Comparison of ENCODE assay signal across 33 cellular contexts in genomic region chr11:35193767-35194166, GRCh38. TPM values are rescaled to one million over a fixed set of nuclear protein-coding genes. Genes with fewer than 3 reads are reported as not detected.
DNase-seq lines count a peak whose midpoint lies in the region; ATAC-seq and TF ChIP-seq lines count a peak whose summit lies in the region.
"Had no signal": no experiment of that assay in that cellular context is flagged by ENCODE, and none has a peak within 500 bp of the region (broad histone marks: within the 10 kb centered on the region; RNA-seq: fewer than 3 reads in every experiment).

No MANE protein-coding gene starts in this region.

- no peaks in the 10 kb centered on the region for H3K9me3 ChIP-seq in CD4-positive, alpha-beta memory T cell (ENCODE audit: control insufficient read depth in 1 of 2, low read length in 2 of 2)
- H3K9me3 ChIP-seq in Panc1 (ENCODE audit: control insufficient read depth, insufficient read depth, low read depth, low read length) (no peaks in the 10 kb centered on the region), PC-3 (ENCODE audit: low read length) (no peaks in the 10 kb centered on the region)
- no peaks in the 10 kb centered on the region for H3K9me3 ChIP-seq in naive thymus-derived CD4-positive, alpha-beta T cell (ENCODE audit: control insufficient read depth in 2 of 3, low read length in 3 of 3)
- H3K9me3 ChIP-seq: MG63, mucosa of descending colon, ovary, SJSA1, suprapubic skin, upper lobe of right lung had no signal

- H2AFZ ChIP-seq in PC-3 (ENCODE audit: low read length): no peak overlapping the region

- H3K4me3 ChIP-seq in CD4-positive, alpha-beta memory T cell (ENCODE audit: low read length in 2 of 2): no peak overlapping the region
- H3K4me3 ChIP-seq in Panc1 (ENCODE audit: low read depth in 2 of 2, low read length in 2 of 2) (no peak overlapping the region), PC-3 (ENCODE audit: low read length) (no peak overlapping the region)
- no peak overlapping the region for H3K4me3 ChIP-seq in naive thymus-derived CD4-positive, alpha-beta T cell (ENCODE audit: low read length)
- H3K4me3 ChIP-seq: lung, MG63, mucosa of descending colon, ovary, SJSA1, suprapubic skin, upper lobe of right lung had no signal

- BruUV-seq in Panc1 (replicated peaks; lab: Mats Ljungman, UMichigan): no TSS peak
- BruUV-seq in PC-3 (replicated peaks; lab: Mats Ljungman, UMichigan): no TSS peak

- H3K4me3 Mint-ChIP-seq in activated CD4-positive, alpha-beta T cell treated with anti-CD3 and anti-CD28 coated beads, Interleukin-2, amount 10 ng/mL, durations not matched to agents 7 days and 5 days: no peak overlapping the region
- H3K4me3 Mint-ChIP-seq in CD4-positive, alpha-beta memory T cell: peak overlapping the region in 1 of 8 donors; percentile 18
- peak overlapping the region in 5 of 10 donors; percentile 16 to 61 (median 60) for H3K4me3 Mint-ChIP-seq in naive thymus-derived CD4-positive, alpha-beta T cell
- H3K4me3 Mint-ChIP-seq: activated B cell treated with CpG ODN at 0.5 μM for 24 hours; stimulated activated naive B cell treated with anti-CD40 and anti-IgM and Interleukin-4, amounts not matched to agents 10 μg/mL and 1 μg/mL and 100 μg/mL, for 72 hours had no signal

- CTCF ChIA-PET in activated CD4-positive, alpha-beta T cell treated with anti-CD3 and anti-CD28 coated beads, Interleukin-2, amount 10 ng/mL, durations not matched to agents 7 days and 5 days (lab: Charles Lee): interaction anchor here (1.5 to 2.5 kb wide), 2 partner anchors 10 kb away, joined by 5 to 7 read pairs; no protein-coding TSS in a partner anchor
- CTCF ChIA-PET in CD4-positive, alpha-beta memory T cell (lab: Charles Lee; ENCODE audit: partially characterized antibody): interaction anchor here (0.7 to 1.1 kb wide), 3 partner anchors 21 to 31 kb away, joined by 3 read pairs; no protein-coding TSS in a partner anchor
- CTCF ChIA-PET in Panc1 (lab: Charles Lee) (no interaction called here), PC-3 (lab: Charles Lee) (no interaction called here)
- CTCF ChIA-PET in naive thymus-derived CD4-positive, alpha-beta T cell (lab: Charles Lee): interaction anchor here (1.6 kb wide), 1 partner anchor 112 kb away, joined by 5 read pairs; no protein-coding TSS in a partner anchor

- peaks cover 77% of the 10 kb centered on the region for H3K4me1 ChIP-seq in CD4-positive, alpha-beta memory T cell (ENCODE audit: insufficient read depth, low read length)
- H3K4me1 ChIP-seq in Panc1 (ENCODE audit: control insufficient read depth, insufficient read depth, low read length) (peaks cover 91% of the 10 kb centered on the region), PC-3 (ENCODE audit: insufficient read depth, low read length) (no peaks in the 10 kb centered on the region)
- H3K4me1 ChIP-seq in naive thymus-derived CD4-positive, alpha-beta T cell (ENCODE audit: control insufficient read depth in 2 of 2, insufficient read depth in 2 of 2, low read length in 2 of 2): peaks cover 12 to 46% of the 10 kb centered on the region in 2 donors

- POLR2A ChIA-PET in activated CD4-positive, alpha-beta T cell treated with anti-CD3 and anti-CD28 coated beads, Interleukin-2, amount 10 ng/mL, durations not matched to agents 7 days and 5 days (lab: Charles Lee): no interaction called here
- POLR2A ChIA-PET in CD4-positive, alpha-beta memory T cell (lab: Charles Lee; ENCODE audit: partially characterized antibody): interaction anchor here (0.9 to 1.6 kb wide), 3 partner anchors 10 to 54 kb away, joined by 3 to 4 read pairs (median 3); no protein-coding TSS in a partner anchor
- POLR2A ChIA-PET in Panc1 (lab: Charles Lee): no interaction called here
- POLR2A ChIA-PET in naive thymus-derived CD4-positive, alpha-beta T cell (lab: Charles Lee): interaction anchor here (0.8 to 2.6 kb wide), 6 partner anchors 12 to 148 kb away, joined by 3 to 9 read pairs (median 4); no protein-coding TSS in a partner anchor
- POLR2A ChIA-PET in PC-3 (lab: Charles Lee; ENCODE audit: unreplicated experiment): no interaction called here

- no peak for DNase-seq in activated CD4-positive, alpha-beta T cell treated with anti-CD3 and anti-CD28 coated beads, Interleukin-2, amount 10 ng/mL, durations not matched to agents 7 days and 5 days
- no peak for DNase-seq in activated CD4-positive, alpha-beta T cell treated with anti-CD3 and anti-CD28 coated beads for 48 hours
- DNase-seq in CD4-positive, alpha-beta memory T cell: peak in 1 of 5 donors; percentile 36
- no peak for DNase-seq in Panc1 (ENCODE audit: low read depth, low spot score)
- no peak for DNase-seq in naive thymus-derived CD4-positive, alpha-beta T cell
- no peak for DNase-seq in PC-3
- DNase-seq in stimulated activated CD4-positive, alpha-beta T cell treated with anti-CD3 and anti-CD28 coated beads, Interleukin-2, amount 100 ng/mL, for 24 hours: no peak
- no peak for DNase-seq in effector CD4-positive, alpha-beta T cell
- DNase-seq: 8988T; activated B cell treated with CpG ODN at 0.5 μM for 24 hours; activated CD4-positive, alpha-beta T cell treated with anti-CD3 and anti-CD28 coated beads, Interleukin-2, amount 50 U/mL, for 48 hours; activated gamma-delta T cell treated with Interleukin-2 at 50 U/mL for 16 hours; activated T-cell treated with anti-CD3 and anti-CD28 coated beads for 4 hours; central memory CD4-positive, alpha-beta T cell; dermis blood vessel endothelial cell; DND-41; hippocampal formation; MG63; NCI-H1105; NCI-H187; NCI-H446 treated with DMSO at 0.1 percent for 48 hours; NCI-H82; ovary; RPMI8226; stimulated activated naive B cell treated with anti-CD40 and anti-IgM and Interleukin-4, amounts not matched to agents 10 μg/mL and 1 μg/mL and 100 μg/mL, for 72 hours; upper lobe of right lung had no signal

- peaks cover 90% of the 10 kb centered on the region for H3K36me3 ChIP-seq in CD4-positive, alpha-beta memory T cell (ENCODE audit: insufficient read depth, low read length)
- H3K36me3 ChIP-seq in Panc1 (ENCODE audit: control insufficient read depth, insufficient read depth, low read length) (peaks cover 80% of the 10 kb centered on the region), PC-3 (ENCODE audit: low read depth, low read length) (peaks cover 86% of the 10 kb centered on the region)
- H3K36me3 ChIP-seq in naive thymus-derived CD4-positive, alpha-beta T cell (ENCODE audit: control insufficient read depth in 2 of 3, insufficient read depth in 3 of 3, low read length in 3 of 3): peaks cover 37 to 66% (median 49%) of the 10 kb centered on the region in 3 experiments
- H3K36me3 ChIP-seq: ovary had no signal

- H3K9me2 ChIP-seq in PC-3 (replicated peaks; ENCODE audit: low read length): no peaks in the 10 kb centered on the region

- ATAC-seq in Panc1: no peak
- ATAC-seq in naive thymus-derived CD4-positive, alpha-beta T cell: no peak
- ATAC-seq in PC-3: no peak
- ATAC-seq: mucosa of descending colon; stimulated activated naive B cell treated with anti-CD40 and anti-IgM and Interleukin-4, amounts not matched to agents 10 μg/mL and 1 μg/mL and 100 μg/mL, for 72 hours; upper lobe of right lung had no signal

- H3K27me3 ChIP-seq in CD4-positive, alpha-beta memory T cell (ENCODE audit: insufficient read depth, low read length): no peaks in the 10 kb centered on the region
- no peaks in the 10 kb centered on the region for H3K27me3 ChIP-seq in Panc1 (ENCODE audit: control insufficient read depth, insufficient read depth, low read length)
- no peaks in the 10 kb centered on the region for H3K27me3 ChIP-seq in naive thymus-derived CD4-positive, alpha-beta T cell (ENCODE audit: control insufficient read depth in 2 of 2, insufficient read depth in 2 of 2, low read length in 2 of 2)
- no peaks in the 10 kb centered on the region for H3K27me3 ChIP-seq in PC-3 (ENCODE audit: low read length)
- H3K27me3 ChIP-seq: MG63, ovary, SJSA1, suprapubic skin, upper lobe of right lung had no signal

- peaks cover 5% of the 10 kb centered on the region for H3K9me3 Mint-ChIP-seq in activated CD4-positive, alpha-beta T cell treated with anti-CD3 and anti-CD28 coated beads, Interleukin-2, amount 10 ng/mL, durations not matched to agents 7 days and 5 days
- H3K9me3 Mint-ChIP-seq in CD4-positive, alpha-beta memory T cell: no peaks in the 10 kb centered on the region
- peaks cover 0 to 2% (median 0%) of the 10 kb centered on the region in 11 donors for H3K9me3 Mint-ChIP-seq in naive thymus-derived CD4-positive, alpha-beta T cell
- H3K9me3 Mint-ChIP-seq: activated B cell treated with CpG ODN at 0.5 μM for 24 hours; stimulated activated naive B cell treated with anti-CD40 and anti-IgM and Interleukin-4, amounts not matched to agents 10 μg/mL and 1 μg/mL and 100 μg/mL, for 72 hours had no signal

- H3K27ac Mint-ChIP-seq in activated CD4-positive, alpha-beta T cell treated with anti-CD3 and anti-CD28 coated beads, Interleukin-2, amount 10 ng/mL, durations not matched to agents 7 days and 5 days: peak overlapping the region; percentile 28
- peak overlapping the region in 6 of 7 donors; percentile 19 to 85 (median 74) for H3K27ac Mint-ChIP-seq in CD4-positive, alpha-beta memory T cell
- peak overlapping the region in 8 of 9 donors; percentile 46 to 89 (median 75) for H3K27ac Mint-ChIP-seq in naive thymus-derived CD4-positive, alpha-beta T cell
- H3K27ac Mint-ChIP-seq: stimulated activated naive B cell treated with anti-CD40 and anti-IgM and Interleukin-4, amounts not matched to agents 10 μg/mL and 1 μg/mL and 100 μg/mL, for 72 hours had no signal

- H3K27ac ChIP-seq in CD4-positive, alpha-beta memory T cell (ENCODE audit: low read depth, low read length): no peak overlapping the region
- H3K27ac ChIP-seq in Panc1 (ENCODE audit: low read length) (peak overlapping the region; percentile 86), PC-3 (ENCODE audit: low read length) (no peak overlapping the region)
- no peak overlapping the region for H3K27ac ChIP-seq in naive thymus-derived CD4-positive, alpha-beta T cell (ENCODE audit: low read depth, low read length)
- H3K27ac ChIP-seq: C4-2B, HL-60, KMS-11, ovary, SJSA1, upper lobe of right lung had no signal

- no peak overlapping the region for H3K9ac ChIP-seq in PC-3 (ENCODE audit: low read length)
- H3K9ac ChIP-seq: KMS-11 had no signal

- 0 out of 2 replicates have a peak, but pooled peaks cover 4% of the 10 kb centered on the region for H4K20me1 ChIP-seq in PC-3 (ENCODE audit: low read length)

- H3K27me3 Mint-ChIP-seq in activated CD4-positive, alpha-beta T cell treated with anti-CD3 and anti-CD28 coated beads, Interleukin-2, amount 10 ng/mL, durations not matched to agents 7 days and 5 days: no peaks in the 10 kb centered on the region
- no peaks in the 10 kb centered on the region for H3K27me3 Mint-ChIP-seq in CD4-positive, alpha-beta memory T cell
- no peaks in the 10 kb centered on the region for H3K27me3 Mint-ChIP-seq in naive thymus-derived CD4-positive, alpha-beta T cell
- H3K27me3 Mint-ChIP-seq: activated B cell treated with CpG ODN at 0.5 μM for 24 hours; stimulated activated naive B cell treated with anti-CD40 and anti-IgM and Interleukin-4, amounts not matched to agents 10 μg/mL and 1 μg/mL and 100 μg/mL, for 72 hours had no signal

- no peak for TF ChIP-seq CTCF in Panc1 (IDR thresholded peaks at IDR 0.05)
- no peak for TF ChIP-seq CTCF in PC-3 (conservative IDR thresholded peaks at IDR 0.05; ENCODE audit: low read depth, low read length)

- H3K4me2 ChIP-seq in PC-3 (ENCODE audit: low read length): no peak overlapping the region
- H3K4me2 ChIP-seq: KMS-11 had no signal

- H3F3A ChIP-seq in PC-3 (ENCODE audit: low read length, unreplicated experiment): no peaks in the 10 kb centered on the region

- peaks cover 100% of the 10 kb centered on the region for H3K36me3 Mint-ChIP-seq in activated CD4-positive, alpha-beta T cell treated with anti-CD3 and anti-CD28 coated beads, Interleukin-2, amount 10 ng/mL, durations not matched to agents 7 days and 5 days (ENCODE audit: low read depth)
- H3K36me3 Mint-ChIP-seq in CD4-positive, alpha-beta memory T cell: peaks cover 97 to 98% of the 10 kb centered on the region in 2 donors
- H3K36me3 Mint-ChIP-seq in naive thymus-derived CD4-positive, alpha-beta T cell: peaks cover 36 to 99% (median 92%) of the 10 kb centered on the region in 5 donors

- peaks cover 55% of the 10 kb centered on the region for H3K79me2 ChIP-seq in PC-3 (ENCODE audit: low read length)

- in situ Hi-C loops in Panc1 (cut with HindIII; ENCODE audit: low pct_unique_long_range_greater_than_20kb, low sequenced_read_pairs): no loop called here

- intact Hi-C loops in CD4-positive, alpha-beta memory T cell (cut with micrococcal nuclease): no loop called here
- intact Hi-C loops in Panc1 (cut with micrococcal nuclease; ENCODE audit: unreplicated experiment): no loop called here
- intact Hi-C loops in naive thymus-derived CD4-positive, alpha-beta T cell (cut with micrococcal nuclease): no loop called here
- intact Hi-C loops in PC-3 (cut with micrococcal nuclease): no loop called here

- peaks cover 70% of the 10 kb centered on the region for H3K4me1 Mint-ChIP-seq in activated CD4-positive, alpha-beta T cell treated with anti-CD3 and anti-CD28 coated beads, Interleukin-2, amount 10 ng/mL, durations not matched to agents 7 days and 5 days
- H3K4me1 Mint-ChIP-seq in CD4-positive, alpha-beta memory T cell: peaks cover 65 to 98% (median 84%) of the 10 kb centered on the region in 4 donors
- peaks cover 45 to 100% (median 99%) of the 10 kb centered on the region in 7 donors for H3K4me1 Mint-ChIP-seq in naive thymus-derived CD4-positive, alpha-beta T cell

RNA-seq across cellular contexts. Expression of gene CD44, which starts 54.8 kb away (rescaled TPM):
- 100 to 1,000 TPM; 518 to 534 TPM for total RNA-seq in activated CD4-positive, alpha-beta T cell treated with anti-CD3 and anti-CD28 coated beads, Interleukin-2, amount 10 ng/mL, durations not matched to agents 7 days and 5 days
- 100 to 1,000 TPM; 808 to 809 TPM for total RNA-seq in CD4-positive, alpha-beta memory T cell
- 100 to 1,000 TPM; 390 to 554 TPM for polyA plus RNA-seq in CD4-positive, alpha-beta memory T cell
- total RNA-seq in Panc1 (2021; ENCODE audit: unreplicated experiment): 1,819 TPM
- polyA plus RNA-seq in Panc1 (2012; ENCODE audit: insufficient read length): 1,270 TPM
- 1,000 to 10,000 TPM in 1 of 5 experiments, 100 to 1,000 TPM in 4; 369 to 1,223 (median 784) TPM for total RNA-seq in naive thymus-derived CD4-positive, alpha-beta T cell
- polyA plus RNA-seq in naive thymus-derived CD4-positive, alpha-beta T cell: 100 to 1,000 TPM; 332 to 372 TPM
- 181 and 241 TPM in 2 replicates for total RNA-seq in PC-3 (2014; rRNA removed)

Comparison
In these comparisons a context has a peak if more than half of its experiments do, and no peak if none do; other contexts are left out.
1. CTCF ChIA-PET loops: an anchor here in activated CD4-positive, alpha-beta T cell treated with anti-CD3 and anti-CD28 coated beads, Interleukin-2, amount 10 ng/mL, durations not matched to agents 7 days and 5 days (1.5 to 2.5 kb wide), CD4-positive, alpha-beta memory T cell (0.7 to 1.1 kb wide) and naive thymus-derived CD4-positive, alpha-beta T cell (1.6 kb wide); none called in Panc1 and PC-3.
2. POLR2A ChIA-PET loops: an anchor here in CD4-positive, alpha-beta memory T cell (0.9 to 1.6 kb wide) and naive thymus-derived CD4-positive, alpha-beta T cell (0.8 to 2.6 kb wide); none called in activated CD4-positive, alpha-beta T cell treated with anti-CD3 and anti-CD28 coated beads, Interleukin-2, amount 10 ng/mL, durations not matched to agents 7 days and 5 days, Panc1 and PC-3.